Comparison of ENCODE assay signal across 21 cellular contexts in genomic region chr13:102900193-102900608, GRCh38.
"Had no signal": no experiment of that assay in that cellular context is flagged by ENCODE, and none has a peak within 500 bp of the region (broad histone marks: within the 10 kb centered on the region; RNA-seq: fewer than 3 reads in every experiment).

No MANE protein-coding gene starts in this region.

- ATAC-seq: activated CD4-positive, alpha-beta T cell treated with anti-CD3 and anti-CD28 coated beads for 36 hours; activated CD8-positive, alpha-beta memory T cell treated with anti-CD3 and anti-CD28 coated beads, Interleukin-2, amount 10 ng/mL, durations not matched to agents 7 days and 5 days; natural killer cell had no signal

- DNase-seq: activated CD4-positive, alpha-beta memory T cell treated with anti-CD3 and anti-CD28 coated beads for 36 hours; activated CD4-positive, alpha-beta T cell treated with anti-CD3 and anti-CD28 coated beads for 36 hours; activated CD8-positive, alpha-beta memory T cell treated with anti-CD3 and anti-CD28 coated beads, Interleukin-2, amount 10 ng/mL, durations not matched to agents 7 days and 5 days; activated naive CD4-positive, alpha-beta T cell treated with anti-CD3 and anti-CD28 coated beads, Interleukin-2, amount 10 ng/mL, durations not matched to agents 7 days and 5 days; activated T-cell treated with anti-CD3 and anti-CD28 coated beads, Interleukin-2, amount 50 U/mL, for 1 hour; dermis blood vessel endothelial cell; head of caudate nucleus; immature natural killer cell; mammary epithelial cell; natural killer cell; stimulated activated CD4-positive, alpha-beta T cell treated with anti-CD3 and anti-CD28 coated beads, Interleukin-4, amount 100 ng/mL, for 4 hours; stimulated activated CD8-positive, alpha-beta memory T cell treated with anti-CD3 and anti-CD28 coated beads, Interleukin-4, amount 100 ng/mL, for 48 hours; stimulated activated naive CD4-positive, alpha-beta T cell treated with Interleukin-2 at 50 U/mL for 16 hours; substantia nigra had no signal

- H3K27me3 ChIP-seq: ascending aorta, breast epithelium, right atrium auricular region, tibial nerve, vagina had no signal

- H3K4me1 ChIP-seq: ascending aorta, breast epithelium, tibial nerve, vagina had no signal

- H3K36me3 ChIP-seq: ascending aorta, breast epithelium, right atrium auricular region, tibial nerve, vagina had no signal

- H3K4me3 ChIP-seq: ascending aorta, breast epithelium, right atrium auricular region, skin epidermis, tibial nerve, vagina had no signal

- H3K9me3 ChIP-seq: ascending aorta, breast epithelium, right atrium auricular region, tibial nerve, vagina had no signal

- H3K27ac ChIP-seq: ascending aorta, breast epithelium, epithelial cell of prostate, right atrium auricular region, skin epidermis, tibial nerve, vagina had no signal
